1 cellular context compared by ENCODE assay signal in genomic region chr3:13200951-13201350, GRCh38.
TF ChIP-seq lines count a peak whose summit lies in the region.

No MANE protein-coding gene starts in this region.

TF ChIP-seq in K562, 482 proteins besides CTCF, POLR2A, EP300 and RAD21 (continued from another document):
- TF ChIP-seq ZHX1 (conservative IDR thresholded peaks at IDR 0.05; ENCODE audit: low read length) (no peak), RFX7 (CRISPR knock-in tag; IDR thresholded peaks at IDR 0.05) (no peak), ZNF282 (CRISPR knock-in tag; IDR thresholded peaks at IDR 0.05) (no peak), NONO (IDR thresholded peaks at IDR 0.05; ENCODE audit: low read depth in 2 of 2, low read length in 1 of 2) (no peak), MYC (IDR thresholded peaks at IDR 0.05; ENCODE audit: low read depth, low read length) (peak; percentile 41; the same call in 1 of the 2 replicates), MYC (CRISPR knock-in tag; IDR thresholded peaks at IDR 0.05; ENCODE audit: borderline replicate concordance, low read depth) (no peak), CBX1 (IDR thresholded peaks at IDR 0.05; ENCODE audit: low read depth) (no peak), ZNF311 (CRISPR knock-in tag; IDR thresholded peaks at IDR 0.05) (no peak), THRA (IDR thresholded peaks at IDR 0.05) (no peak), HDAC8 (tag; IDR thresholded peaks at IDR 0.05) (no peak), ZNF589 (CRISPR knock-in tag; IDR thresholded peaks at IDR 0.05; ENCODE audit: low read depth) (no peak), PTRF (tag; IDR thresholded peaks at IDR 0.05) (no peak), RBFOX2 (IDR thresholded peaks at IDR 0.05; ENCODE audit: low read depth, low read length) (no peak), ZBTB43 (CRISPR knock-in tag; IDR thresholded peaks at IDR 0.05) (no peak), HDGF (IDR thresholded peaks at IDR 0.05) (no peak), L3MBTL2 (IDR thresholded peaks at IDR 0.05) (peak; percentile 60; the same call in 1 of the 2 replicates), STAG1 (CRISPR knock-in tag; IDR thresholded peaks at IDR 0.05; ENCODE audit: borderline replicate concordance) (0 out of 2 replicates have a peak, but pooled peaks have one; percentile 9), CSDE1 (IDR thresholded peaks at IDR 0.05) (no peak), NELFE (IDR thresholded peaks at IDR 0.05; ENCODE audit: insufficient read depth, insufficient read length) (no peak), NR2C1 (IDR thresholded peaks at IDR 0.05) (no peak), NR2C1 (tag; IDR thresholded peaks at IDR 0.05) (no peak), SMC3 (conservative IDR thresholded peaks at IDR 0.05; ENCODE audit: insufficient read depth, low read depth, low read length) (peak; percentile 37; the same call in 1 of the 2 replicates), ETV6 (IDR thresholded peaks at IDR 0.05; ENCODE audit: borderline replicate concordance in 1 of 2, low read depth in 2 of 2, low read length in 1 of 2) (no peak), ETV6 (CRISPR knock-in tag; IDR thresholded peaks at IDR 0.05; ENCODE audit: borderline replicate concordance) (no peak), FOXM1 (IDR thresholded peaks at IDR 0.05; ENCODE audit: low read depth) (no peak), FOXM1 (CRISPR knock-in tag; IDR thresholded peaks at IDR 0.05; ENCODE audit: low read depth) (0 out of 2 replicates have a peak, but pooled peaks have one; percentile 49), ZNF197 (CRISPR knock-in tag; IDR thresholded peaks at IDR 0.05; ENCODE audit: low read depth) (no peak), MTA3 (IDR thresholded peaks at IDR 0.05; ENCODE audit: borderline replicate concordance) (no peak), ZBED1 (IDR thresholded peaks at IDR 0.05) (no peak)
- TF ChIP-seq, protein P1, sequence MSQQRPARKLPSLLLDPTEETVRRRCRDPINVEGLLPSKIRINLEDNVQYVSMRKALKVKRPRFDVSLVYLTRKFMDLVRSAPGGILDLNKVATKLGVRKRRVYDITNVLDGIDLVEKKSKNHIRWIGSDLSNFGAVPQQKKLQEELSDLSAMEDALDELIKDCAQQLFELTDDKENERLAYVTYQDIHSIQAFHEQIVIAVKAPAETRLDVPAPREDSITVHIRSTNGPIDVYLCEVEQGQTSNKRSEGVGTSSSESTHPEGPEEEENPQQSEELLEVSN (IDR thresholded peaks at IDR 0.05; ENCODE audit: borderline replicate concordance in 1 of 2, extremely low read depth in 1 of 2, insufficient read depth in 1 of 2, insufficient read length in 1 of 2, low read depth in 1 of 2, low read length in 1 of 2, poor library complexity in 1 of 2, severe bottlenecking in 1 of 2) = peak in 1 of 2 experiments; percentile 35
